14 cellular contexts compared by ENCODE assay signal in genomic region chr3:177642482-177643163, GRCh38.
DNase-seq lines count a peak whose midpoint lies in the region; ATAC-seq and TF ChIP-seq lines count a peak whose summit lies in the region.
"Had no signal": no experiment of that assay in that cellular context is flagged by ENCODE, and none has a peak within 500 bp of the region (broad histone marks: within the 10 kb centered on the region; RNA-seq: fewer than 3 reads in every experiment).

No MANE protein-coding gene starts in this region.

- WGBS in stomach, 5 donors: 71 to 87% (median 86%) methylated on average over 8 of the region's 8 CpGs

- no peak for TF ChIP-seq POLR2A in stomach (IDR thresholded peaks at IDR 0.05)

- H3K4me1 Mint-ChIP-seq in natural killer cell treated with Interleukin-12 subunit alpha and Interleukin-12 subunit beta and Interleukin-15 and Interleukin-18, amount 100 ng/mL, for 72 hours (ENCODE audit: low read depth in 2 of 2): peaks cover 51 to 56% of the 10 kb centered on the region in 2 donors

- ATAC-seq in natural killer cell treated with Interleukin-12 subunit alpha and Interleukin-12 subunit beta and Interleukin-15 and Interleukin-18, amount 100 ng/mL, for 72 hours: peak in 1 of 2 donors; percentile 64
- ATAC-seq in HG02884 (IDR thresholded peaks at IDR 0.05; ENCODE audit: unreplicated experiment): no peak
- ATAC-seq in HG03439 (IDR thresholded peaks at IDR 0.05; ENCODE audit: unreplicated experiment): no peak

- TF ChIP-seq CTCF in stomach (IDR thresholded peaks at IDR 0.05): no peak

- peak overlapping the region; percentile 71 to 83 (median 79) for H3K4me2 ChIP-seq in BLaER1 treated with 17β-estradiol and CSF1 and Interleukin-3, amounts not matched to agents 10 nM and 100 nM

- H3K9ac ChIP-seq in BLaER1 treated with 17β-estradiol and CSF1 and Interleukin-3, amounts not matched to agents 10 nM and 100 nM: peak overlapping the region in 10 of 11 experiments; percentile 5 to 66 (median 48); a peak in 15 of 22 replicates

- H3K36me3 Mint-ChIP-seq in natural killer cell treated with Interleukin-12 subunit alpha and Interleukin-12 subunit beta and Interleukin-15 and Interleukin-18, amount 100 ng/mL, for 72 hours: peaks cover 4% of the 10 kb centered on the region

- TF ChIP-seq EP300 in stomach (IDR thresholded peaks at IDR 0.05): no peak

- H4K20me1 ChIP-seq in BLaER1 treated with 17β-estradiol and CSF1 and Interleukin-3, amounts not matched to agents 10 nM and 100 nM: no peaks in the 10 kb centered on the region

- H3K4me3 ChIP-seq in BLaER1 treated with 17β-estradiol and CSF1 and Interleukin-3, amounts not matched to agents 10 nM and 100 nM: peak overlapping the region in 1 of 10 experiments; percentile 24; a peak in 2 of 20 replicates
- H3K4me3 ChIP-seq in stomach: no peak overlapping the region
- H3K4me3 ChIP-seq: lung had no signal

- intact Hi-C loops in stomach (cut with DNase I; ENCODE audit: low total_unique reads): no loop called here

- H3K27ac ChIP-seq in BLaER1 treated with 17β-estradiol and CSF1 and Interleukin-3, amounts not matched to agents 10 nM and 100 nM: peak overlapping the region in 9 of 11 experiments; percentile 8 to 72 (median 65); a peak in 18 of 22 replicates
- H3K27ac ChIP-seq in KOPT-K1 (ENCODE audit: low read depth, low read length, poor library complexity, severe bottlenecking) (peak overlapping the region; percentile 96), angular gyrus (ENCODE audit: low read depth, low read length) (peak overlapping the region; percentile 2), stomach (peak overlapping the region in 1 of 5 donors; percentile 5)

- peaks cover 0 to 6% (median 0%) of the 10 kb centered on the region in 11 experiments; a peak in 1 of 22 replicates for H3K36me3 ChIP-seq in BLaER1 treated with 17β-estradiol and CSF1 and Interleukin-3, amounts not matched to agents 10 nM and 100 nM
- H3K36me3 ChIP-seq in KOPT-K1 (ENCODE audit: insufficient read depth, low read length): no peaks in the 10 kb centered on the region
- no peaks in the 10 kb centered on the region for H3K36me3 ChIP-seq in stomach

- peaks cover 11 to 40% (median 36%) of the 10 kb centered on the region in 11 experiments for H3K9me3 ChIP-seq in BLaER1 treated with 17β-estradiol and CSF1 and Interleukin-3, amounts not matched to agents 10 nM and 100 nM (replicated peaks in 1 of 11)
- H3K9me3 ChIP-seq in KOPT-K1 (ENCODE audit: insufficient read depth, low read length, poor library complexity, severe bottlenecking) (peaks cover 4% of the 10 kb centered on the region), stomach (no peaks in the 10 kb centered on the region)

- H3K27me3 ChIP-seq in BLaER1 treated with 17β-estradiol and CSF1 and Interleukin-3, amounts not matched to agents 10 nM and 100 nM: no peaks in the 10 kb centered on the region
- H3K27me3 ChIP-seq in stomach: no peaks in the 10 kb centered on the region

- no peaks in the 10 kb centered on the region for H3K27me3 Mint-ChIP-seq in natural killer cell treated with Interleukin-12 subunit alpha and Interleukin-12 subunit beta and Interleukin-15 and Interleukin-18, amount 100 ng/mL, for 72 hours
- H3K27me3 Mint-ChIP-seq: activated B cell treated with CpG ODN at 0.5 μM for 24 hours had no signal

- DNase-seq in natural killer cell treated with Interleukin-12 subunit alpha and Interleukin-12 subunit beta and Interleukin-15 and Interleukin-18, amount 100 ng/mL, for 72 hours (ENCODE audit: low spot score): no peak
- DNase-seq in stomach (no peak), NCI-H146 (lab: John Stamatoyannopoulos, UW) (no peak)
- DNase-seq: activated B cell treated with CpG ODN at 0.5 μM for 24 hours, GOT3, KG1, NCI-H2171 had no signal

- no peaks in the 10 kb centered on the region for H3K9me3 Mint-ChIP-seq in natural killer cell treated with Interleukin-12 subunit alpha and Interleukin-12 subunit beta and Interleukin-15 and Interleukin-18, amount 100 ng/mL, for 72 hours
- H3K9me3 Mint-ChIP-seq: activated B cell treated with CpG ODN at 0.5 μM for 24 hours had no signal

- H3K4me1 ChIP-seq in BLaER1 treated with 17β-estradiol and CSF1 and Interleukin-3, amounts not matched to agents 10 nM and 100 nM: peaks cover 44 to 75% (median 70%) of the 10 kb centered on the region in 10 experiments
- peaks cover 0 to 3% (median 0%) of the 10 kb centered on the region in 4 donors for H3K4me1 ChIP-seq in stomach

- no peak overlapping the region for H3K4me3 Mint-ChIP-seq in natural killer cell treated with Interleukin-12 subunit alpha and Interleukin-12 subunit beta and Interleukin-15 and Interleukin-18, amount 100 ng/mL, for 72 hours
- H3K4me3 Mint-ChIP-seq: activated B cell treated with CpG ODN at 0.5 μM for 24 hours had no signal

- peak overlapping the region; percentile 11 to 52 for H3K27ac Mint-ChIP-seq in natural killer cell treated with Interleukin-12 subunit alpha and Interleukin-12 subunit beta and Interleukin-15 and Interleukin-18, amount 100 ng/mL, for 72 hours
- H3K27ac Mint-ChIP-seq: activated B cell treated with CpG ODN at 0.5 μM for 24 hours; activated naive CD4-positive, alpha-beta T cell treated with anti-CD3 and anti-CD28 coated beads, Interleukin-2, amount 50 U/mL, for 72 hours had no signal
